In the genomic region with DNA sequence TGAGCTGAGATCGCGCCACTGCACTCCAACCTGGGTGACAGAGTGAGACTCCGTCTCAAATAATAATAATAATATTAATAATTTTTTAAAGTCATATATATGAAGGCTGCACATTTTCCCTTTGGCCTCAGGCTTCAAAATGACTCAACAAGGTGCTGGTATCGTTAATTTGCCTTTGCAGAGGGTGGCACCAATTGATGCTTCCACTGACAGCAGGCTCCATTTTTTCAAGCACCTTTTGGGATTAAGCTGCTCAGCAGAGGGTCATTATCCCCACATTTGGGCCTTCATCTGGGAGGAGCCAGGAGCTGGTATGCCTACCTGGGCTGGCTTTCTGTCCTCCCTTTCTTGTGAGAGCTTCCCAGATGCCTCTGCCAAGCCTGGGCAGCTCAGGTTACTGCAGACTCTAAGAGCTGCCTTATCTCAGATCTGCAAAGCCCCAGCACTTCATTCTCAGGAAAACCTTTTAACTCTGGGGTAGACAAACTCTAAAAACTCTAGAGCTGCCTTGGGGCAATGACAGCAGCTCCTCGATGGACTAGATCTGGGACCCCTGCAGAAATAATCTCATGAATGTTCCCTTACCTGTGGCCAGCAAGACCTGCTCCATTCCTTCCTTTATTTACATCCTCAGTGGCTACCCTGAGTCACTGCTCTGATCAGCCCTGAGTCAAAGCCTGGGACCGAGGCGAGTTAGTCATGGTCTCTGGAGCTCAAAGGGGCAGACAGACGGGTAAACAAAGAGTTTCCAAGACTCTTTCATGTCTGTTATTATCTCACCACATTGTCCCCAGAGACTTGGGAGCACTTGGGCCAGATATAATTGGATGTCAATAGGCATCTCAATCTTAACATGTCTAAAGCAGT, we compare ENCODE assay signal across 8 cellular contexts.
A peak's percentile ranks its signal among the peaks of the same experiment; 100 is the strongest.
DNase-seq lines count a peak whose midpoint lies in the region; ATAC-seq and FAIRE-seq lines count a peak whose summit lies in the region.

No MANE protein-coding gene starts in this region.

- peaks cover 0 to 9% of the 10 kb centered on the region in 2 donors for H3K27me3 ChIP-seq in small intestine (ENCODE audit: control insufficient read depth in 2 of 2, insufficient read depth in 2 of 2, low read length in 2 of 2)

- no peak overlapping the region for H3K4me3 ChIP-seq in skeletal muscle cell (ENCODE audit: low read depth, low read length)
- H3K4me3 ChIP-seq in small intestine (ENCODE audit: low read depth in 1 of 2, low read length in 2 of 2): no peak overlapping the region

- ATAC-seq in GM19324 (IDR thresholded peaks at IDR 0.05; ENCODE audit: low FRiP score, unreplicated experiment): no peak

- H3K36me3 ChIP-seq in small intestine (ENCODE audit: control insufficient read depth in 2 of 2, insufficient read depth in 2 of 2, low read length in 2 of 2): no peaks in the 10 kb centered on the region

- H3K9me3 ChIP-seq in small intestine (ENCODE audit: control insufficient read depth, low read depth): no peaks in the 10 kb centered on the region

- FAIRE-seq in small intestine (lab: Jason Lieb, UNC): no peak

- WGBS in small intestine, 3 donors: 48 to 55% (median 50%) methylated on average over 8 of the region's 8 CpGs

- no peak overlapping the region for H3K27ac ChIP-seq in small intestine (ENCODE audit: low read depth in 1 of 2, low read length in 1 of 2)

- DNase-seq in NCI-H187 (lab: John Stamatoyannopoulos, UW): peak; percentile 26 to 63
- DNase-seq in NCI-H187 treated with DMSO at 0.1 percent for 48 hours (lab: John Stamatoyannopoulos, UW): no peak
- DNase-seq in NCI-H345 treated with DMSO at 0.1 percent for 48 hours (lab: John Stamatoyannopoulos, UW; ENCODE audit: unreplicated experiment): peak; percentile 84
- peak; percentile 12 for DNase-seq in dermis blood vessel endothelial cell
- peak; percentile 35 for DNase-seq in skeletal muscle cell (ENCODE audit: low read depth)
- DNase-seq in cerebellar nuclear complex (lab: John Stamatoyannopoulos, UW): no peak
- no peak for DNase-seq in small intestine

- no peaks in the 10 kb centered on the region for H3K4me1 ChIP-seq in small intestine (ENCODE audit: control insufficient read depth in 2 of 2, insufficient read depth in 1 of 2, low read depth in 1 of 2, low read length in 1 of 2)

Comparison
In these comparisons a context has a peak if more than half of its experiments do, and no peak if none do; other contexts are left out.
1. DNase-seq: peak in NCI-H187 (2 of 2), NCI-H345 treated with DMSO at 0.1 percent for 48 hours (single experiment), dermis blood vessel endothelial cell (single experiment) and skeletal muscle cell (single experiment); none in NCI-H187 treated with DMSO at 0.1 percent for 48 hours (single experiment), cerebellar nuclear complex (0 of 2) and small intestine (single experiment).